Comparison of ENCODE assay signal across 8 cellular contexts in genomic region chr19:17555929-17556813, GRCh38. TPM values are rescaled to one million over a fixed set of nuclear protein-coding genes. Genes with fewer than 3 reads are reported as not detected.
A peak's percentile ranks its signal among the peaks of the same experiment; 100 is the strongest.
DNase-seq lines count a peak whose midpoint lies in the region; ATAC-seq, FAIRE-seq and TF ChIP-seq lines count a peak whose summit lies in the region.

No MANE protein-coding gene starts in this region.

- intact Hi-C loops in CD4-positive, alpha-beta T cell (cut with DNase I, micrococcal nuclease) = loop anchor here (1.0 to 10.0 kb wide), 7 partner anchors 17 to 1851 kb away; partner anchors contain the start of genes GATAD2A (in 1 of the 2), MAP1S (in 1 of the 2) and PGLS (in 1 of the 2)
- intact Hi-C loops in mammary epithelial cell (cut with micrococcal nuclease) = loop anchor here (1.0 kb wide), 2 partner anchors 44 to 87 kb away; no protein-coding TSS in a partner anchor
- intact Hi-C loops in kidney (cut with DNase I) = no loop called here

- POLR2A ChIA-PET in CD4-positive, alpha-beta T cell (lab: Charles Lee) = interaction anchor here (1.2 kb wide), 1 partner anchor 45 kb away, joined by 7 read pairs; the partner anchor contains the start of gene PGLS
- POLR2A ChIA-PET in RWPE1 (lab: Yijun Ruan, JAX; ENCODE audit: low non-redundant PET) = no interaction called here

- H3K27me3 ChIP-seq in CD4-positive, alpha-beta T cell (ENCODE audit: control insufficient read depth, insufficient read depth, low read length) = no peaks in the 10 kb centered on the region
- H3K27me3 ChIP-seq in mammary epithelial cell (ENCODE audit: insufficient read depth, low read length) (no peaks in the 10 kb centered on the region), small intestine (ENCODE audit: control insufficient read depth in 2 of 2, insufficient read depth in 2 of 2, low read length in 2 of 2) (no peaks in the 10 kb centered on the region)

- H3K27me3 Mint-ChIP-seq in CD4-positive, alpha-beta T cell = no peaks in the 10 kb centered on the region

- H3K4me3 Mint-ChIP-seq in CD4-positive, alpha-beta T cell = peak overlapping the region; percentile 85

- peak overlapping the region; percentile 76 for H3K9ac ChIP-seq in mammary epithelial cell (ENCODE audit: insufficient read depth, low read length)
- H3K9ac ChIP-seq in kidney (ENCODE audit: low read length in 2 of 2) = peak overlapping the region; percentile 54 to 73

- peaks cover 9% of the 10 kb centered on the region for H3K4me1 ChIP-seq in mammary epithelial cell (ENCODE audit: insufficient read depth, low read length)
- peaks cover 0 to 6% of the 10 kb centered on the region in 2 donors for H3K4me1 ChIP-seq in kidney (ENCODE audit: control insufficient read depth in 1 of 2, insufficient read depth in 1 of 2, low read depth in 1 of 2, low read length in 2 of 2)
- H3K4me1 ChIP-seq in small intestine (ENCODE audit: control insufficient read depth in 2 of 2, insufficient read depth in 1 of 2, low read depth in 1 of 2, low read length in 1 of 2) = peaks cover 0 to 7% of the 10 kb centered on the region in 2 donors

- no peak for TF ChIP-seq CTCF in CD4-positive, alpha-beta T cell (IDR thresholded peaks at IDR 0.05)
- TF ChIP-seq CTCF in RWPE1 (conservative IDR thresholded peaks at IDR 0.05; ENCODE audit: low read depth) (no peak), mammary epithelial cell (conservative IDR thresholded peaks at IDR 0.05 in 1 of 2, IDR thresholded peaks at IDR 0.05 in 1 of 2; ENCODE audit: extremely low read depth in 1 of 2, insufficient read depth in 1 of 2, low read depth in 1 of 2, low read length in 2 of 2) (no peak), kidney (IDR thresholded peaks at IDR 0.05; ENCODE audit: borderline replicate concordance, extremely low read depth, insufficient read depth) (no peak), GM10266 (IDR thresholded peaks at IDR 0.05; ENCODE audit: control insufficient read depth, insufficient read depth, low read depth, missing control alignments) (no peak)

- H4K20me1 ChIP-seq in mammary epithelial cell (ENCODE audit: insufficient read depth, low read length) = no peaks in the 10 kb centered on the region

- H3K4me1 Mint-ChIP-seq in CD4-positive, alpha-beta T cell (ENCODE audit: low read depth) = peaks cover 21% of the 10 kb centered on the region

- FAIRE-seq in kidney (lab: Jason Lieb, UNC) (no peak), small intestine (lab: Jason Lieb, UNC) (no peak)

- no peaks in the 10 kb centered on the region for H3K9me3 Mint-ChIP-seq in CD4-positive, alpha-beta T cell

- H3K36me3 ChIP-seq in mammary epithelial cell (ENCODE audit: insufficient read depth, low read length) (peaks cover 5% of the 10 kb centered on the region), kidney (ENCODE audit: control insufficient read depth in 1 of 2, insufficient read depth in 2 of 2, low read length in 2 of 2) (no peaks in the 10 kb centered on the region), small intestine (ENCODE audit: control insufficient read depth in 2 of 2, insufficient read depth in 2 of 2, low read length in 2 of 2) (peaks cover 0 to 4% of the 10 kb centered on the region in 2 donors)

- peaks cover 16% of the 10 kb centered on the region for H3K36me3 Mint-ChIP-seq in CD4-positive, alpha-beta T cell (ENCODE audit: low read depth)

- dilution Hi-C loops in mammary epithelial cell (cut with HindIII; ENCODE audit: low sequenced_read_pairs) = loop anchor here (5.0 kb wide), 1 partner anchor 34 kb away; no protein-coding TSS in a partner anchor

- H3K79me2 ChIP-seq in mammary epithelial cell (ENCODE audit: insufficient read depth, low read length) = peaks cover 40% of the 10 kb centered on the region

- CTCF ChIA-PET in CD4-positive, alpha-beta T cell (lab: Charles Lee) = interaction anchor here (2.5 kb wide), 1 partner anchor 17 kb away, joined by 8 read pairs; no protein-coding TSS in a partner anchor
- CTCF ChIA-PET in RWPE1 (lab: Yijun Ruan, JAX) = interaction anchor here (0.7 kb wide), 1 partner anchor 50 kb away, joined by 3 read pairs; no protein-coding TSS in a partner anchor
- CTCF ChIA-PET in mammary epithelial cell (lab: Charles Lee; ENCODE audit: low non-redundant PET) = interaction anchor here (0.6 kb wide), 1 partner anchor 41 kb away, joined by 4 read pairs; no protein-coding TSS in a partner anchor

- peak in 6 of 10 experiments; percentile 9 to 49 (median 14) for DNase-seq in CD4-positive, alpha-beta T cell
- DNase-seq in RWPE1 (ENCODE audit: low spot score) (no peak), mammary epithelial cell (peak; percentile 30), kidney (peak; percentile 88), small intestine (peak; percentile 78), GM10266 (ENCODE audit: extremely low spot score) (no peak)

- 16% methylated on average over 14 of the region's 46 CpGs for WGBS in mammary epithelial cell (ENCODE audit: low coverage, missing lambda C conversion rate)
- WGBS in small intestine, 3 donors = 7 to 8% (median 7%) methylated on average over 24 to 46 of the region's 46 CpGs

- H3K27ac Mint-ChIP-seq in CD4-positive, alpha-beta T cell = no peak overlapping the region

- ATAC-seq in CD4-positive, alpha-beta T cell (ENCODE audit: poor library complexity) = no peak
- ATAC-seq in GM19035 (IDR thresholded peaks at IDR 0.05; ENCODE audit: unreplicated experiment) (peak; percentile 35), HG03280 (IDR thresholded peaks at IDR 0.05; ENCODE audit: unreplicated experiment) (peak; percentile 32)

- no peaks in the 10 kb centered on the region for H3K9me3 ChIP-seq in CD4-positive, alpha-beta T cell (ENCODE audit: control insufficient read depth, low read length)
- H3K9me3 ChIP-seq in mammary epithelial cell (replicated peaks; ENCODE audit: insufficient read depth, low read length) = no peaks in the 10 kb centered on the region
- H3K9me3 ChIP-seq in kidney (ENCODE audit: control insufficient read depth in 1 of 2, low read length in 2 of 2) = no peaks in the 10 kb centered on the region
- H3K9me3 ChIP-seq in small intestine (ENCODE audit: control insufficient read depth, low read depth) = no peaks in the 10 kb centered on the region

- peak overlapping the region; percentile 83 for H3K4me2 ChIP-seq in mammary epithelial cell (ENCODE audit: insufficient read depth, low read depth, low read length)

- H2AFZ ChIP-seq in mammary epithelial cell (ENCODE audit: low read depth, low read length) = peak overlapping the region; percentile 98

- peak overlapping the region; percentile 7 for H3K27ac ChIP-seq in CD4-positive, alpha-beta T cell (ENCODE audit: low read depth, low read length)
- H3K27ac ChIP-seq in RWPE1 = peak overlapping the region; percentile 85
- peak overlapping the region; percentile 60 for H3K27ac ChIP-seq in mammary epithelial cell (ENCODE audit: insufficient read depth, low read depth, low read length)
- H3K27ac ChIP-seq in kidney (ENCODE audit: low read depth in 2 of 2, low read length in 2 of 2) = peak overlapping the region; percentile 32 to 53
- H3K27ac ChIP-seq in small intestine (ENCODE audit: low read depth in 1 of 2, low read length in 1 of 2) = peak overlapping the region; percentile 69 to 87

- BruUV-seq in mammary epithelial cell (replicated peaks; lab: Mats Ljungman, UMichigan) = no TSS peak

- H3K4me3 ChIP-seq in mammary epithelial cell (replicated peaks in 1 of 3; ENCODE audit: insufficient read depth in 1 of 3, low read depth in 2 of 3, low read length in 3 of 3) (peak overlapping the region; percentile 60 to 99 (median 95)), kidney (ENCODE audit: low read length in 2 of 2) (peak overlapping the region; percentile 74 to 84), small intestine (ENCODE audit: low read depth in 1 of 2, low read length in 2 of 2) (peak overlapping the region; percentile 68 to 91)

- in situ Hi-C loops in mammary epithelial cell (cut with MboI; ENCODE audit: low sequenced_read_pairs in 2 of 2) = no loop called here

RNA-seq across cellular contexts. Expression of gene COLGALT1, which starts 0.7 kb away (rescaled TPM):
- total RNA-seq in CD4-positive, alpha-beta T cell = 10 to 100 TPM; 30.3 to 30.6 TPM
- total RNA-seq in mammary epithelial cell (10 to 100 TPM; 74.2 to 92.5 TPM), kidney (66.2 TPM)
- polyA plus RNA-seq in mammary epithelial cell (127 TPM), kidney (ENCODE audit: insufficient read depth, low read depth, low replicate concordance) (23.6 TPM), small intestine (10 to 100 TPM; 21.0 to 39.5 (median 23.8) TPM)
- polyA minus RNA-seq in mammary epithelial cell = 162 TPM

RNA-seq across cellular contexts. Expression of gene PGLS, which starts 44.7 kb away (rescaled TPM):
- total RNA-seq in CD4-positive, alpha-beta T cell = 10 to 100 TPM; 41.5 to 44.6 TPM
- total RNA-seq in mammary epithelial cell = 100 to 1,000 TPM in 1 of 2 donors, 10 to 100 TPM in 1; 57.2 to 101 TPM
- 56.6 TPM for polyA plus RNA-seq in mammary epithelial cell
- 68.2 TPM for polyA minus RNA-seq in mammary epithelial cell
- total RNA-seq in kidney = 75.5 TPM
- 105 TPM for polyA plus RNA-seq in kidney (ENCODE audit: insufficient read depth, low read depth, low replicate concordance)
- 100 to 1,000 TPM in 2 of 3 donors, 10 to 100 TPM in 1; 99.0 to 116 (median 111) TPM for polyA plus RNA-seq in small intestine

Comparison
In these comparisons a context has a peak if more than half of its experiments do, and no peak if none do; other contexts are left out.
1. DNase-seq: peak in CD4-positive, alpha-beta T cell (6 of 10), mammary epithelial cell (single experiment), kidney (single experiment) and small intestine (single experiment); none in RWPE1 (single experiment) and GM10266 (single experiment).
2. H3K27ac ChIP-seq: peak in every context shown above with its lines; median percentile 85 in RWPE1; 78 in small intestine; 60 in mammary epithelial cell; 42 in kidney; 7 in CD4-positive, alpha-beta T cell.
3. Peak in every context shown above with its lines, with median percentiles within 50 percentile points of each other: H3K4me3 ChIP-seq.